Comparison of ENCODE assay signal across 29 cellular contexts in genomic region chr2:215885621-215886020, GRCh38.
"Had no signal": no experiment of that assay in that cellular context is flagged by ENCODE, and none has a peak within 500 bp of the region (broad histone marks: within the 10 kb centered on the region; RNA-seq: fewer than 3 reads in every experiment).

No MANE protein-coding gene starts in this region.

- H3K4me3 Mint-ChIP-seq: activated naive CD8-positive, alpha-beta T cell treated with anti-CD3 and anti-CD28 coated beads for 36 hours; natural killer cell treated with Interleukin-12 subunit alpha and Interleukin-12 subunit beta and Interleukin-15 and Interleukin-18, amount 100 ng/mL, for 72 hours; T-helper 1 cell treated with Interleukin-12 subunit alpha and Interleukin-12 subunit beta and Interleukin-4 antibody, amounts not matched to agents 30 μg/mL and 1 μg/mL, for 36 hours had no signal

- H3K36me3 Mint-ChIP-seq: activated naive CD8-positive, alpha-beta T cell treated with anti-CD3 and anti-CD28 coated beads for 36 hours; natural killer cell treated with Interleukin-12 subunit alpha and Interleukin-12 subunit beta and Interleukin-15 and Interleukin-18, amount 100 ng/mL, for 72 hours had no signal

- H3K27ac ChIP-seq: colonic mucosa, dorsolateral prefrontal cortex, neutrophil, pancreas, prostate gland, WERI-Rb-1 had no signal

- H3K27ac Mint-ChIP-seq: activated naive CD8-positive, alpha-beta T cell treated with anti-CD3 and anti-CD28 coated beads for 36 hours; natural killer cell treated with Interleukin-12 subunit alpha and Interleukin-12 subunit beta and Interleukin-15 and Interleukin-18, amount 100 ng/mL, for 72 hours; T-helper 1 cell treated with Interleukin-12 subunit alpha and Interleukin-12 subunit beta and Interleukin-4 antibody, amounts not matched to agents 30 μg/mL and 1 μg/mL, for 36 hours had no signal

- H3K4me1 Mint-ChIP-seq: activated naive CD8-positive, alpha-beta T cell treated with anti-CD3 and anti-CD28 coated beads for 36 hours had no signal

- H3K27me3 ChIP-seq: colonic mucosa, dorsolateral prefrontal cortex, heart left ventricle, left lung, neutrophil, pancreas, transverse colon had no signal

- ATAC-seq: activated CD4-positive, CD25-positive, alpha-beta regulatory T cell treated with anti-CD3 and anti-CD28 coated beads, Interleukin-2, amount 50 U/mL, for 24 hours; left lung; lower lobe of right lung; mucosa of descending colon; natural killer cell treated with Interleukin-12 subunit alpha and Interleukin-12 subunit beta and Interleukin-15 and Interleukin-18, amount 100 ng/mL, for 72 hours; pancreas had no signal

- DNase-seq: activated CD4-positive, alpha-beta T cell treated with anti-CD3 and anti-CD28 coated beads for 48 hours; activated CD4-positive, alpha-beta T cell treated with anti-CD3 and anti-CD28 coated beads, Interleukin-2, amount 50 U/mL, for 48 hours; activated CD8-positive, alpha-beta memory T cell treated with anti-CD3 and anti-CD28 coated beads for 24 hours; activated effector memory CD4-positive, alpha-beta T cell treated with Interleukin-2 at 50 U/mL for 16 hours; activated naive CD4-positive, alpha-beta T cell treated with Interleukin-2 at 50 U/mL for 16 hours; activated naive CD8-positive, alpha-beta T cell treated with anti-CD3 and anti-CD28 coated beads for 36 hours; amniotic stem cell; colonic mucosa; dorsolateral prefrontal cortex; effector memory CD4-positive, alpha-beta T cell; erythroblast; foreskin fibroblast; heart left ventricle; hypothalamus; lower lobe of right lung; mesendoderm; mucosa of descending colon; pancreas; stimulated activated naive CD4-positive, alpha-beta T cell; SW 1271; T-helper 9 cell; transverse colon; WERI-Rb-1 had no signal

- H3K9me3 ChIP-seq: colonic mucosa, heart left ventricle, left lung, lower lobe of right lung, mucosa of descending colon, neutrophil, pancreas, prostate gland, transverse colon had no signal

- H3K4me3 ChIP-seq: colonic mucosa, dorsolateral prefrontal cortex, heart left ventricle, left lung, lower lobe of right lung, mucosa of descending colon, pancreas, prostate gland, transverse colon had no signal

- H3K9me3 Mint-ChIP-seq: activated naive CD8-positive, alpha-beta T cell treated with anti-CD3 and anti-CD28 coated beads for 36 hours; natural killer cell treated with Interleukin-12 subunit alpha and Interleukin-12 subunit beta and Interleukin-15 and Interleukin-18, amount 100 ng/mL, for 72 hours; T-helper 1 cell treated with Interleukin-12 subunit alpha and Interleukin-12 subunit beta and Interleukin-4 antibody, amounts not matched to agents 30 μg/mL and 1 μg/mL, for 36 hours had no signal

- H3K36me3 ChIP-seq: colonic mucosa, heart left ventricle, left lung, lower lobe of right lung, neutrophil, pancreas, prostate gland, transverse colon, WERI-Rb-1 had no signal

- H3K4me1 ChIP-seq: colonic mucosa, left lung, pancreas, prostate gland, transverse colon had no signal
